Comparison of ENCODE assay signal across 11 cellular contexts in the genomic region with DNA sequence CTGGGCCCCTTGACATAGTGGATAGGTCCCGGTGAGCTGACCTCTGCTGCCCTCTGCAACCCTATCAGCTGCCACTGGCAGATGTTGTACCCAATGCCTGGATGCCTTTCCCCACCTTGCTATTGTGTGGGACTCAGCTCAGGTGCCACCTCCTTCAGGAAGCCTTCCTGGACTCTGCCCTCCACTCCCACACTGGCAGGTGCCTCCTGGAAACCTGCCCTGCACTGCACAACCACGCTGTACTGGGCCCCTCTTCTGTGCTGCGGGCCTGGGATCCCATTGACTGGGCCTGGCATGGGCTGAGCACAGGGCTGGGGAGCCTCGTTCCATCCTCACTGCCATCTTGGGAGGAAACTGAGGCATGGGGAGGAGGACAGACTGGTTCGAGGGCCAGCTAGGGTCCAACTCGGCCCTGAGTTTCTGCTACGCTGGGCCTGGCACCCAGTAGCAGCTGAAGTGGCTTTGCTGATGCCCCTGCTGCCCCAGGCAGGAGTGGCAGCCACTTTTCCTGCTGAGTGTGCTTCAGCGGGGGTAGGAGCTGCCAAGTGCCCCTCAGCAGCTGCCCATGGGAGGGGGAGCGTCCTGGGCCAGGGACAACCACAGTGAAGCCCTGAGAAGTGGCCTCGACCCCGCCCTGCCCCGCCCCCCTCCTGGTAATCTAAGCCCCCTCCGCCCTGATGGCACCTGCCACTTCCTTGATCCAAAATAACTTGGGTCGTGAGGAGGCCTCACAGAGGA.
A peak's percentile ranks its signal among the peaks of the same experiment; 100 is the strongest.
DNase-seq lines count a peak whose midpoint lies in the region; ATAC-seq and TF ChIP-seq lines count a peak whose summit lies in the region.
"Had no signal": no experiment of that assay in that cellular context is flagged by ENCODE, and none has a peak within 500 bp of the region (broad histone marks: within the 10 kb centered on the region; RNA-seq: fewer than 3 reads in every experiment).

No MANE protein-coding gene starts in this region.

- H3K4me1 Mint-ChIP-seq in nephron = peaks cover 25% of the 10 kb centered on the region
- peaks cover 7% of the 10 kb centered on the region for H3K4me1 Mint-ChIP-seq in activated naive CD8-positive, alpha-beta T cell treated with anti-CD3 and anti-CD28 coated beads, Interleukin-2, amount 50 U/mL, for 24 hours

- peak overlapping the region; percentile 82 to 94 (median 90) for H3K4me3 Mint-ChIP-seq in nephron
- H3K4me3 Mint-ChIP-seq in activated naive CD8-positive, alpha-beta T cell treated with anti-CD3 and anti-CD28 coated beads, Interleukin-2, amount 50 U/mL, for 24 hours = no peak overlapping the region
- H3K4me3 Mint-ChIP-seq: activated CD8-positive, alpha-beta memory T cell treated with anti-CD3 and anti-CD28 coated beads, Interleukin-2, amount 10 ng/mL, durations not matched to agents 7 days and 5 days had no signal

- in situ Hi-C loops in astrocyte of the cerebellum (cut with HindIII; ENCODE audit: low sequenced_read_pairs) = no loop called here

- H3K4me3 ChIP-seq in AG04449 (ENCODE audit: low read depth, low read length) (peak overlapping the region; percentile 18), astrocyte of the cerebellum (ENCODE audit: low read depth, low read length) (peak overlapping the region; percentile 50)
- H3K4me3 ChIP-seq: HAP-1 had no signal

- H3K36me3 Mint-ChIP-seq in nephron (ENCODE audit: low read depth) = peaks cover 8% of the 10 kb centered on the region
- H3K36me3 Mint-ChIP-seq in activated naive CD8-positive, alpha-beta T cell treated with anti-CD3 and anti-CD28 coated beads, Interleukin-2, amount 50 U/mL, for 24 hours (ENCODE audit: low read depth) = peaks cover 2% of the 10 kb centered on the region

- H3K9me3 Mint-ChIP-seq in nephron = no peaks in the 10 kb centered on the region
- no peaks in the 10 kb centered on the region for H3K9me3 Mint-ChIP-seq in activated naive CD8-positive, alpha-beta T cell treated with anti-CD3 and anti-CD28 coated beads, Interleukin-2, amount 50 U/mL, for 24 hours
- H3K9me3 Mint-ChIP-seq: immature natural killer cell had no signal

- ATAC-seq in activated naive CD8-positive, alpha-beta T cell treated with anti-CD3 and anti-CD28 coated beads, Interleukin-2, amount 50 U/mL, for 24 hours = no peak
- ATAC-seq in HG02885 (IDR thresholded peaks at IDR 0.05; ENCODE audit: poor library complexity, unreplicated experiment) = no peak
- ATAC-seq: activated CD8-positive, alpha-beta memory T cell treated with anti-CD3 and anti-CD28 coated beads, Interleukin-2, amount 10 ng/mL, durations not matched to agents 7 days and 5 days had no signal

- POLR2A ChIA-PET in AG04449 (lab: Yijun Ruan, JAX) = no interaction called here

- no peak for DNase-seq in AG04449 (ENCODE audit: low read depth, low spot score)
- no peak for DNase-seq in astrocyte of the cerebellum (ENCODE audit: low read depth)
- no peak for DNase-seq in activated naive CD8-positive, alpha-beta T cell treated with anti-CD3 and anti-CD28 coated beads, Interleukin-2, amount 50 U/mL, for 24 hours
- no peak for DNase-seq in DMS 273 (lab: John Stamatoyannopoulos, UW; ENCODE audit: unreplicated experiment)
- DNase-seq: activated CD8-positive, alpha-beta memory T cell treated with anti-CD3 and anti-CD28 coated beads, Interleukin-2, amount 10 ng/mL, durations not matched to agents 7 days and 5 days; cortex of kidney; immature natural killer cell; NCI-H187 had no signal

- H3K27me3 Mint-ChIP-seq in nephron (ENCODE audit: low read depth) = no peaks in the 10 kb centered on the region
- H3K27me3 Mint-ChIP-seq in activated naive CD8-positive, alpha-beta T cell treated with anti-CD3 and anti-CD28 coated beads, Interleukin-2, amount 50 U/mL, for 24 hours = peaks cover 5% of the 10 kb centered on the region

- H3K27ac Mint-ChIP-seq in nephron = peak overlapping the region; percentile 81 to 92 (median 90)
- H3K27ac Mint-ChIP-seq in activated naive CD8-positive, alpha-beta T cell treated with anti-CD3 and anti-CD28 coated beads, Interleukin-2, amount 50 U/mL, for 24 hours = no peak overlapping the region
- H3K27ac Mint-ChIP-seq: activated CD8-positive, alpha-beta memory T cell treated with anti-CD3 and anti-CD28 coated beads, Interleukin-2, amount 10 ng/mL, durations not matched to agents 7 days and 5 days; immature natural killer cell had no signal

- CTCF ChIA-PET in AG04449 (lab: Yijun Ruan, JAX) = interaction anchor here (0.6 to 1.2 kb wide), 3 partner anchors 48 to 141 kb away, joined by 3 read pairs; a partner anchor contains a TSS

- TF ChIP-seq CTCF in AG04449 (IDR thresholded peaks at IDR 0.05; ENCODE audit: insufficient read depth, low read length, missing control alignments) (no peak), astrocyte of the cerebellum (IDR thresholded peaks at IDR 0.05; ENCODE audit: low read depth, low read length, missing control alignments) (no peak), nephron (IDR thresholded peaks at IDR 0.05; ENCODE audit: unreplicated experiment in 3 of 3) (no peak)
